14 cellular contexts compared by ENCODE assay signal in the genomic region with DNA sequence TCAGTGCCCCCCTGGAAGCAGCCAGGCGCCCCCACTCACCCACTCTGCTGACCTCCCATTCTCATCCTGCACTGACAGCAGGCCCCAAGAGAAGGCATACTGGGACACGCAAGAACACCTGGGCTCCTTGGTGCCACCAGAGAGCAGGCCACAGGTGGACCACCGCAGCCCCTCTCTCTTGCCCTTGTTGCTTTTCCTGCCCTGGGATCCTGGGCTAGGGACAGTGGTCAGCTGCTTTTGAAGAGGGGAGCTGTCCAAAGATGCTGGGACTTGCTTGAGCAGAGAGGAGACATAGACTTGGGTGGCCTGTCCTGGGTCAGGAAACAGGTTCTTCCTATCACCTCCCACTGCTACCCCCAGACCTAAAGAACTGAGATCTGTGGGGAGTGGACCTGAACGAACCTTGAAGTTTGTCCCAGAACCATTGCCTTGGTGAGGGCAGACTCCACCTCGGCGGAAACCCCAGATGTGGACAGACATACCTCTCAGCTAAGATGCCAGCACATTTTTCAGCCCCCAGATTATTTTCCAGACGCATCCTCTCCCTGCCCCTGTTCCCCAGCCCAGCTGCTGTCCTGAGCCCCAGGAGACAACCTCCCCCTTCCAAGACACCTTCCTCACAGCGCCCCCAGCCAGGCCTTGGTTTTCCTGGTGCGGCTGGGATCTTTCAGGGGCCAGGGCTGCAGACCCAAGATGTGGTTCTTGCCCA. TPM values are rescaled to one million over a fixed set of nuclear protein-coding genes. Genes with fewer than 3 reads are reported as not detected.
A peak's percentile ranks its signal among the peaks of the same experiment; 100 is the strongest.
DNase-seq lines count a peak whose midpoint lies in the region; ATAC-seq and TF ChIP-seq lines count a peak whose summit lies in the region.
"Had no signal": no experiment of that assay in that cellular context is flagged by ENCODE, and none has a peak within 500 bp of the region (broad histone marks: within the 10 kb centered on the region; RNA-seq: fewer than 3 reads in every experiment).

No MANE protein-coding gene starts in this region.

- DNase-seq in HAP-1 (ENCODE audit: low spot score in 2 of 2) (no peak), coronary artery (ENCODE audit: low spot score) (peak; percentile 53), SKM-1 (lab: John Stamatoyannopoulos, UW; ENCODE audit: unreplicated experiment) (no peak)
- DNase-seq in naive thymus-derived CD4-positive, alpha-beta T cell, result no peak
- DNase-seq: DMS79, hypothalamus, NCI-H1694, ovary, substantia nigra had no signal

- 0 out of 22 replicates have a peak, but pooled peaks cover 0 to 5% (median 0%) of the 10 kb centered on the region in 11 experiments for H3K36me3 ChIP-seq in BLaER1 treated with 17β-estradiol and CSF1 and Interleukin-3, amounts not matched to agents 10 nM and 100 nM
- H3K36me3 ChIP-seq in HAP-1 (replicated peaks), result no peaks in the 10 kb centered on the region
- no peaks in the 10 kb centered on the region for H3K36me3 ChIP-seq in naive thymus-derived CD4-positive, alpha-beta T cell (ENCODE audit: control insufficient read depth in 2 of 3, insufficient read depth in 3 of 3, low read length in 3 of 3)
- H3K36me3 ChIP-seq: ovary had no signal

- peaks cover 52 to 66% (median 57%) of the 10 kb centered on the region in 10 experiments for H3K4me1 ChIP-seq in BLaER1 treated with 17β-estradiol and CSF1 and Interleukin-3, amounts not matched to agents 10 nM and 100 nM
- H3K4me1 ChIP-seq in HAP-1, result no peaks in the 10 kb centered on the region
- H3K4me1 ChIP-seq in naive thymus-derived CD4-positive, alpha-beta T cell (ENCODE audit: control insufficient read depth in 2 of 2, insufficient read depth in 2 of 2, low read length in 2 of 2), result peaks cover 0 to 5% of the 10 kb centered on the region in 2 donors

- intact Hi-C loops in naive thymus-derived CD4-positive, alpha-beta T cell (cut with micrococcal nuclease), result no loop called here

- H4K20me1 ChIP-seq in BLaER1 treated with 17β-estradiol and CSF1 and Interleukin-3, amounts not matched to agents 10 nM and 100 nM, result peaks cover 0 to 52% (median 19%) of the 10 kb centered on the region in 11 experiments; a peak in 16 of 22 replicates

- TF ChIP-seq CTCF in coronary artery (IDR thresholded peaks at IDR 0.05), result no peak

- peaks cover 11 to 37% (median 17%) of the 10 kb centered on the region in 7 donors for H3K4me1 Mint-ChIP-seq in naive thymus-derived CD4-positive, alpha-beta T cell

- H3K36me3 Mint-ChIP-seq in naive thymus-derived CD4-positive, alpha-beta T cell, result peaks cover 0 to 4% (median 0%) of the 10 kb centered on the region in 5 donors

- H3K9me3 Mint-ChIP-seq in naive thymus-derived CD4-positive, alpha-beta T cell, result no peaks in the 10 kb centered on the region

- H3K4me3 ChIP-seq in BLaER1 treated with 17β-estradiol and CSF1 and Interleukin-3, amounts not matched to agents 10 nM and 100 nM, result peak overlapping the region in 8 of 10 experiments; percentile 65 to 76 (median 72); a peak in 16 of 20 replicates
- peak overlapping the region; percentile 45 for H3K4me3 ChIP-seq in HAP-1
- H3K4me3 ChIP-seq in coronary artery, result no peak overlapping the region
- no peak overlapping the region for H3K4me3 ChIP-seq in naive thymus-derived CD4-positive, alpha-beta T cell (ENCODE audit: low read length)
- H3K4me3 ChIP-seq: ovary had no signal

- CTCF ChIA-PET in naive thymus-derived CD4-positive, alpha-beta T cell (lab: Charles Lee), result no interaction called here

- peak overlapping the region in 1 of 11 experiments; percentile 68; a peak in 2 of 22 replicates for H3K27ac ChIP-seq in BLaER1 treated with 17β-estradiol and CSF1 and Interleukin-3, amounts not matched to agents 10 nM and 100 nM
- H3K27ac ChIP-seq in coronary artery, result no peak overlapping the region
- no peak overlapping the region for H3K27ac ChIP-seq in naive thymus-derived CD4-positive, alpha-beta T cell (ENCODE audit: low read depth, low read length)
- H3K27ac ChIP-seq: ovary had no signal

- H3K27me3 ChIP-seq in BLaER1 treated with 17β-estradiol and CSF1 and Interleukin-3, amounts not matched to agents 10 nM and 100 nM, result peaks cover 18 to 39% (median 33%) of the 10 kb centered on the region in 11 experiments
- no peaks in the 10 kb centered on the region for H3K27me3 ChIP-seq in HAP-1 (ENCODE audit: low read depth)
- peaks cover 0 to 3% of the 10 kb centered on the region in 2 donors for H3K27me3 ChIP-seq in naive thymus-derived CD4-positive, alpha-beta T cell (ENCODE audit: control insufficient read depth in 2 of 2, insufficient read depth in 2 of 2, low read length in 2 of 2)
- H3K27me3 ChIP-seq: ovary had no signal

- in situ Hi-C loops in HAP-1 (cut with MboI; ENCODE audit: low sequenced_read_pairs), result no loop called here

- ATAC-seq in naive thymus-derived CD4-positive, alpha-beta T cell, result no peak
- no peak for ATAC-seq in HG03460 (IDR thresholded peaks at IDR 0.05; ENCODE audit: unreplicated experiment)
- ATAC-seq in SK-N-SH treated with all-trans-retinoic acid at 6 μM for 48 hours, result no peak
- ATAC-seq in HG03095 (IDR thresholded peaks at IDR 0.05; ENCODE audit: unreplicated experiment), result no peak

- H3K27me3 Mint-ChIP-seq in naive thymus-derived CD4-positive, alpha-beta T cell, result peaks cover 21 to 54% (median 48%) of the 10 kb centered on the region in 5 donors

- POLR2A ChIA-PET in naive thymus-derived CD4-positive, alpha-beta T cell (lab: Charles Lee), result no interaction called here

- H3K4me3 Mint-ChIP-seq in naive thymus-derived CD4-positive, alpha-beta T cell, result peak overlapping the region in 9 of 10 donors; percentile 35 to 83 (median 56)

- peak overlapping the region in 8 of 11 experiments; percentile 68 to 84 (median 76); a peak in 15 of 22 replicates for H3K9ac ChIP-seq in BLaER1 treated with 17β-estradiol and CSF1 and Interleukin-3, amounts not matched to agents 10 nM and 100 nM

- H3K27ac Mint-ChIP-seq in naive thymus-derived CD4-positive, alpha-beta T cell, result no peak overlapping the region

- H3K4me2 ChIP-seq in BLaER1 treated with 17β-estradiol and CSF1 and Interleukin-3, amounts not matched to agents 10 nM and 100 nM, result peak overlapping the region; percentile 95 to 99 (median 98)

- H3K9me3 ChIP-seq in BLaER1 treated with 17β-estradiol and CSF1 and Interleukin-3, amounts not matched to agents 10 nM and 100 nM (replicated peaks in 1 of 11), result no peaks in the 10 kb centered on the region
- no peaks in the 10 kb centered on the region for H3K9me3 ChIP-seq in HAP-1
- H3K9me3 ChIP-seq in naive thymus-derived CD4-positive, alpha-beta T cell (ENCODE audit: control insufficient read depth in 2 of 3, low read length in 3 of 3), result no peaks in the 10 kb centered on the region
- H3K9me3 ChIP-seq: ovary had no signal

TF ChIP-seq in SK-N-SH treated with all-trans-retinoic acid at 6 μM for 48 hours, 23 proteins besides CTCF, POLR2A, EP300 and RAD21:
- no peak for TF ChIP-seq TCF4 (CRISPR knock-in tag; IDR thresholded peaks at IDR 0.05; ENCODE audit: borderline replicate concordance)
- TF ChIP-seq GLIS3 (CRISPR knock-in tag; IDR thresholded peaks at IDR 0.05), result no peak
- TF ChIP-seq, protein P1, sequence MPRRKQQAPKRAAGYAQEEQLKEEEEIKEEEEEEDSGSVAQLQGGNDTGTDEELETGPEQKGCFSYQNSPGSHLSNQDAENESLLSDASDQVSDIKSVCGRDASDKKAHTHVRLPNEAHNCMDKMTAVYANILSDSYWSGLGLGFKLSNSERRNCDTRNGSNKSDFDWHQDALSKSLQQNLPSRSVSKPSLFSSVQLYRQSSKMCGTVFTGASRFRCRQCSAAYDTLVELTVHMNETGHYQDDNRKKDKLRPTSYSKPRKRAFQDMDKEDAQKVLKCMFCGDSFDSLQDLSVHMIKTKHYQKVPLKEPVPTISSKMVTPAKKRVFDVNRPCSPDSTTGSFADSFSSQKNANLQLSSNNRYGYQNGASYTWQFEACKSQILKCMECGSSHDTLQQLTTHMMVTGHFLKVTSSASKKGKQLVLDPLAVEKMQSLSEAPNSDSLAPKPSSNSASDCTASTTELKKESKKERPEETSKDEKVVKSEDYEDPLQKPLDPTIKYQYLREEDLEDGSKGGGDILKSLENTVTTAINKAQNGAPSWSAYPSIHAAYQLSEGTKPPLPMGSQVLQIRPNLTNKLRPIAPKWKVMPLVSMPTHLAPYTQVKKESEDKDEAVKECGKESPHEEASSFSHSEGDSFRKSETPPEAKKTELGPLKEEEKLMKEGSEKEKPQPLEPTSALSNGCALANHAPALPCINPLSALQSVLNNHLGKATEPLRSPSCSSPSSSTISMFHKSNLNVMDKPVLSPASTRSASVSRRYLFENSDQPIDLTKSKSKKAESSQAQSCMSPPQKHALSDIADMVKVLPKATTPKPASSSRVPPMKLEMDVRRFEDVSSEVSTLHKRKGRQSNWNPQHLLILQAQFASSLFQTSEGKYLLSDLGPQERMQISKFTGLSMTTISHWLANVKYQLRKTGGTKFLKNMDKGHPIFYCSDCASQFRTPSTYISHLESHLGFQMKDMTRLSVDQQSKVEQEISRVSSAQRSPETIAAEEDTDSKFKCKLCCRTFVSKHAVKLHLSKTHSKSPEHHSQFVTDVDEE (CRISPR knock-in tag; IDR thresholded peaks at IDR 0.05), result no peak
- no peak for TF ChIP-seq PPARA (CRISPR knock-in tag; IDR thresholded peaks at IDR 0.05; ENCODE audit: borderline replicate concordance)
- TF ChIP-seq BACH2 (CRISPR knock-in tag; IDR thresholded peaks at IDR 0.05; ENCODE audit: borderline replicate concordance), result no peak
- no peak for TF ChIP-seq RARB (CRISPR knock-in tag; IDR thresholded peaks at IDR 0.05)
- TF ChIP-seq ZNF8 (CRISPR knock-in tag; IDR thresholded peaks at IDR 0.05), result no peak
- no peak for TF ChIP-seq ZFP30 (CRISPR knock-in tag; IDR thresholded peaks at IDR 0.05)
- no peak for TF ChIP-seq ZNF70 (CRISPR knock-in tag; IDR thresholded peaks at IDR 0.05)
- TF ChIP-seq ISL1 (CRISPR knock-in tag; IDR thresholded peaks at IDR 0.05), result no peak
- no peak for TF ChIP-seq ZFP3 (CRISPR knock-in tag; IDR thresholded peaks at IDR 0.05)
TF ChIP-seq in SK-N-SH treated with all-trans-retinoic acid at 6 μM for 48 hours: peak in this region for 0.

RNA-seq across cellular contexts. Expression of a gene that starts 1.1 kb away (rescaled TPM):
- total RNA-seq in naive thymus-derived CD4-positive, alpha-beta T cell, result not detected
- polyA plus RNA-seq in naive thymus-derived CD4-positive, alpha-beta T cell, result not detected
- total RNA-seq: lung microvascular endothelial cell, ovary had no signal

Comparison
In these comparisons a context has a peak if more than half of its experiments do, and no peak if none do; other contexts are left out.
1. H3K4me3 ChIP-seq: peak in BLaER1 treated with 17β-estradiol and CSF1 and Interleukin-3, amounts not matched to agents 10 nM and 100 nM (8 of 10) and HAP-1 (single experiment); none in coronary artery (single experiment) and naive thymus-derived CD4-positive, alpha-beta T cell (single experiment).